23 cellular contexts compared by ENCODE assay signal in genomic region chr3:110384601-110385000, GRCh38.
DNase-seq lines count a peak whose midpoint lies in the region; FAIRE-seq and TF ChIP-seq lines count a peak whose summit lies in the region.
"Had no signal": no experiment of that assay in that cellular context is flagged by ENCODE, and none has a peak within 500 bp of the region (broad histone marks: within the 10 kb centered on the region; RNA-seq: fewer than 3 reads in every experiment).

No MANE protein-coding gene starts in this region.

- H3K4ac ChIP-seq in H1 (replicated peaks; ENCODE audit: insufficient read length, low read depth, low read length), result no peak overlapping the region

- H4K5ac ChIP-seq in H1 (ENCODE audit: insufficient read length, low read depth, low read length), result no peak overlapping the region

- no peaks in the 10 kb centered on the region for H3K36me3 ChIP-seq in H1 (ENCODE audit: control insufficient read depth in 2 of 4, insufficient read depth in 4 of 4, low read length in 3 of 4)
- H3K36me3 ChIP-seq: BE2C had no signal

- no peaks in the 10 kb centered on the region for H3K4me1 ChIP-seq in H1 (replicated peaks in 1 of 4; ENCODE audit: control insufficient read depth in 3 of 4, insufficient read depth in 4 of 4, low read length in 3 of 4)
- H3K4me1 ChIP-seq: BE2C had no signal

- 90% methylated on average over 3 of the region's 3 CpGs; no CpG with 5 or more reads in 1 of the 2 experiments for WGBS in H1 (ENCODE audit: extremely low coverage in 1 of 2, insufficient coverage in 1 of 2, insufficient read length in 1 of 2, insufficient replicate concordance in 2 of 2, low coverage in 1 of 2, low lambda C conversion rate in 2 of 2, missing lambda C conversion rate in 1 of 2), 2 experiments

- peak; percentile 42 for FAIRE-seq in H1 (lab: Jason Lieb, UNC)
- FAIRE-seq: RCC 7860, urothelium cell line had no signal

- H4K8ac ChIP-seq in H1 (ENCODE audit: extremely low read depth, insufficient read depth, low read length), result no peak overlapping the region

- no peak overlapping the region for H3K18ac ChIP-seq in H1 (ENCODE audit: extremely low read depth, low read length)

- H3K4me3 ChIP-seq in AG09309 (ENCODE audit: control insufficient read depth, low read depth, low read length) (no peak overlapping the region), H1 (ENCODE audit: extremely low read depth in 1 of 4, insufficient read depth in 2 of 4, low read depth in 3 of 4, low read length in 4 of 4) (no peak overlapping the region)
- H3K4me3 ChIP-seq: dorsolateral prefrontal cortex, mucosa of descending colon had no signal

- no peak overlapping the region for H2BK5ac ChIP-seq in H1 (ENCODE audit: low read depth, low read length)

- TF ChIP-seq EP300 in H1 (IDR thresholded peaks at IDR 0.05; ENCODE audit: borderline replicate concordance in 1 of 2, low read depth in 2 of 2, low read length in 2 of 2), result no peak

- no peak overlapping the region for H3K4me2 ChIP-seq in H1 (ENCODE audit: insufficient read depth in 1 of 2, low read depth in 2 of 2, low read length in 2 of 2)

- no peaks in the 10 kb centered on the region for H3K9me3 ChIP-seq in H1 (ENCODE audit: insufficient read depth in 2 of 2, low read depth in 1 of 2, low read length in 1 of 2)
- H3K9me3 ChIP-seq: BE2C, mucosa of descending colon had no signal

- H3K79me2 ChIP-seq in H1 (ENCODE audit: control insufficient read depth in 1 of 2, insufficient read depth in 2 of 2, low read length in 2 of 2), result no peaks in the 10 kb centered on the region

- H4K91ac ChIP-seq in H1 (replicated peaks; ENCODE audit: insufficient read length, low read length), result no peak overlapping the region

- no peaks in the 10 kb centered on the region for H4K20me1 ChIP-seq in H1 (replicated peaks in 1 of 2; ENCODE audit: control insufficient read depth in 1 of 2, insufficient read depth in 2 of 2, low read length in 2 of 2)

- TF ChIP-seq RAD21 in H1 (IDR thresholded peaks at IDR 0.05 in 1 of 2, conservative IDR thresholded peaks at IDR 0.05 in 1 of 2; ENCODE audit: low read depth in 2 of 2, low read length in 2 of 2), result no peak

- no peaks in the 10 kb centered on the region for H3K27me3 ChIP-seq in H1 (replicated peaks in 1 of 4; ENCODE audit: control insufficient read depth in 3 of 4, extremely low read depth in 1 of 4, insufficient read depth in 3 of 4, low read length in 3 of 4)
- H3K27me3 ChIP-seq: BE2C, dorsolateral prefrontal cortex had no signal

- no peak overlapping the region for H3K9ac ChIP-seq in H1 (replicated peaks in 1 of 4; ENCODE audit: extremely low read depth in 1 of 4, low read depth in 3 of 4, low read length in 3 of 4)

- H3K56ac ChIP-seq in H1 (replicated peaks; ENCODE audit: insufficient read length, low read depth, low read length), result no peak overlapping the region

- no peak overlapping the region for H2BK15ac ChIP-seq in H1 (ENCODE audit: low read length)

- no peak overlapping the region for H2AFZ ChIP-seq in H1 (ENCODE audit: low read length)

- CTCF ChIA-PET in H1 (lab: Charles Lee; ENCODE audit: partially characterized antibody), result no interaction called here

- H2BK20ac ChIP-seq in H1 (ENCODE audit: low read length), result no peak overlapping the region

- H3K23ac ChIP-seq in H1 (ENCODE audit: insufficient read length), result no peak overlapping the region

- TF ChIP-seq CTCF in AG09309 (IDR thresholded peaks at IDR 0.05; ENCODE audit: control insufficient read depth, insufficient read depth, low read depth, low read length, missing control alignments) (no peak), H1 (IDR thresholded peaks at IDR 0.05; ENCODE audit: control extremely low read depth in 1 of 3, insufficient read depth in 1 of 3, low read depth in 1 of 3, low read length in 3 of 3) (no peak)

- POLR2A ChIA-PET in H1 (lab: Charles Lee; ENCODE audit: partially characterized antibody), result no interaction called here

- H3K79me1 ChIP-seq in H1 (ENCODE audit: low read depth, low read length), result no peaks in the 10 kb centered on the region

- H3K14ac ChIP-seq in H1 (ENCODE audit: insufficient read length), result no peak overlapping the region

- H2BK12ac ChIP-seq in H1 (ENCODE audit: low read depth, low read length), result no peak overlapping the region

- no peak overlapping the region for H3K27ac ChIP-seq in H1 (ENCODE audit: low read depth, low read length)
- H3K27ac ChIP-seq: dorsolateral prefrontal cortex had no signal

- no peak overlapping the region for H2BK120ac ChIP-seq in H1 (replicated peaks; ENCODE audit: low read depth, low read length)

- no peak overlapping the region for H2AK5ac ChIP-seq in H1 (ENCODE audit: low read depth, low read length)

- TF ChIP-seq POLR2A in H1 (IDR thresholded peaks at IDR 0.05; ENCODE audit: control extremely low read depth in 1 of 2, low read depth in 2 of 2, low read length in 2 of 2), result no peak

- DNase-seq in AG09309 (ENCODE audit: low read depth) (peak; percentile 24), M059J (ENCODE audit: low read depth) (peak; percentile 70), H1 (ENCODE audit: low read depth in 1 of 2, low spot score in 2 of 2) (no peak), non-pigmented ciliary epithelial cell (ENCODE audit: low read depth) (peak; percentile 35), foreskin melanocyte (no peak), glomerular visceral epithelial cell (ENCODE audit: extremely low spot score) (no peak), SIG-M5 treated with dmso at 0.1 percent for 504 hours (lab: John Stamatoyannopoulos, UW; ENCODE audit: unreplicated experiment) (no peak), NCI-H82 treated with DMSO at 0.1 percent for 48 hours (lab: John Stamatoyannopoulos, UW; ENCODE audit: unreplicated experiment) (no peak)
- DNase-seq: activated CD4-positive, alpha-beta memory T cell treated with anti-CD3 and anti-CD28 coated beads for 36 hours; activated naive CD4-positive, alpha-beta T cell treated with anti-CD3 and anti-CD28 coated beads, Interleukin-2, amount 50 U/mL, for 16 hours; activated T-cell treated with anti-CD3 and anti-CD28 coated beads, Interleukin-2, amount 50 U/mL, for 1 hour; BE2C; dorsolateral prefrontal cortex; H7; Karpas-422; mucosa of descending colon; NCI-H1417 treated with DMSO at 0.1 percent for 48 hours; NCI-H2171 treated with DMSO at 0.1 percent for 48 hours; NCI-H774; nucleus accumbens; stimulated activated CD4-positive, alpha-beta T cell treated with anti-CD3 and anti-CD28 coated beads, Interleukin-4, amount 100 ng/mL, for 24 hours had no signal

- H3K23me2 ChIP-seq in H1 (ENCODE audit: low read depth, low read length), result no peaks in the 10 kb centered on the region

TF ChIP-seq in H1, 55 proteins besides CTCF, POLR2A, EP300 and RAD21:
- TF ChIP-seq SIX5 (IDR thresholded peaks at IDR 0.05; ENCODE audit: low read depth, low read length), result no peak
- no peak for TF ChIP-seq SIN3A (conservative IDR thresholded peaks at IDR 0.05 in 1 of 2, IDR thresholded peaks at IDR 0.05 in 1 of 2; ENCODE audit: low read depth in 1 of 2, low read length in 2 of 2)
- no peak for TF ChIP-seq CEBPB (IDR thresholded peaks at IDR 0.05; ENCODE audit: low read depth, low read length)
- TF ChIP-seq BCL11A (IDR thresholded peaks at IDR 0.05; ENCODE audit: low read depth in 2 of 2, low read length in 2 of 2), result no peak
- no peak for TF ChIP-seq KDM1A (IDR thresholded peaks at IDR 0.05; ENCODE audit: borderline replicate concordance, low read length)
- TF ChIP-seq HDAC6 (IDR thresholded peaks at IDR 0.05; ENCODE audit: low read depth, low read length), result no peak
- TF ChIP-seq PHF8 (conservative IDR thresholded peaks at IDR 0.05; ENCODE audit: low read depth, low read length), result no peak
- TF ChIP-seq CTBP2 (IDR thresholded peaks at IDR 0.05; ENCODE audit: borderline replicate concordance, insufficient read depth, insufficient read length, low read length), result no peak
- TF ChIP-seq SP1 (IDR thresholded peaks at IDR 0.05; ENCODE audit: low read depth, low read length), result no peak
- TF ChIP-seq RXRA (IDR thresholded peaks at IDR 0.05; ENCODE audit: insufficient read depth, low read depth, low read length), result no peak

Comparison
In these comparisons a context has a peak if more than half of its experiments do, and no peak if none do; other contexts are left out.
1. DNase-seq: peak in AG09309 (single experiment), M059J (single experiment) and non-pigmented ciliary epithelial cell (single experiment); none in H1 (0 of 2), foreskin melanocyte (single experiment), glomerular visceral epithelial cell (single experiment), SIG-M5 treated with dmso at 0.1 percent for 504 hours (single experiment) and NCI-H82 treated with DMSO at 0.1 percent for 48 hours (single experiment).